1 cellular context compared by ENCODE assay signal in the genomic region with DNA sequence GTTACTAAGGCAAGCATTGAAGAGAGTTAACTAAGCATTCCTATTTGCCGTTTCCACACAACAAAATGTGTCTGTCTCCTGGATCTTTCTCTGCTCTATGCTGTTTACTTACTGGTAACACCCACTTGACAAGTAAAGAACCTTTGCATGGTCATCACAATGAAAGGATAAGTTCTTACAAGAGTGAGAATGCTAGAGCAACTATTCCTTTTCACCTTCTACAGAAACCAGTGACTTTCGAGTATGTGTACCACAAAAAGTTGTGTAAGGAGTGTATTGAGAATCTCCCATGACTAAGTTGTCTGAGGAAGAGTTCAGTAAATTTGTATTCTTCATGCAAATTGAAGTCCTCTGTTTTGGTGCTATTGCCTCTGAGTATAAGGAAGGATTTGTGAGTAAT.
TF ChIP-seq lines count a peak whose summit lies in the region.

No MANE protein-coding gene starts in this region.

TF ChIP-seq in WTC11, 78 proteins besides CTCF, POLR2A, EP300 and RAD21 (continued from another document):
- TF ChIP-seq, protein P1, sequence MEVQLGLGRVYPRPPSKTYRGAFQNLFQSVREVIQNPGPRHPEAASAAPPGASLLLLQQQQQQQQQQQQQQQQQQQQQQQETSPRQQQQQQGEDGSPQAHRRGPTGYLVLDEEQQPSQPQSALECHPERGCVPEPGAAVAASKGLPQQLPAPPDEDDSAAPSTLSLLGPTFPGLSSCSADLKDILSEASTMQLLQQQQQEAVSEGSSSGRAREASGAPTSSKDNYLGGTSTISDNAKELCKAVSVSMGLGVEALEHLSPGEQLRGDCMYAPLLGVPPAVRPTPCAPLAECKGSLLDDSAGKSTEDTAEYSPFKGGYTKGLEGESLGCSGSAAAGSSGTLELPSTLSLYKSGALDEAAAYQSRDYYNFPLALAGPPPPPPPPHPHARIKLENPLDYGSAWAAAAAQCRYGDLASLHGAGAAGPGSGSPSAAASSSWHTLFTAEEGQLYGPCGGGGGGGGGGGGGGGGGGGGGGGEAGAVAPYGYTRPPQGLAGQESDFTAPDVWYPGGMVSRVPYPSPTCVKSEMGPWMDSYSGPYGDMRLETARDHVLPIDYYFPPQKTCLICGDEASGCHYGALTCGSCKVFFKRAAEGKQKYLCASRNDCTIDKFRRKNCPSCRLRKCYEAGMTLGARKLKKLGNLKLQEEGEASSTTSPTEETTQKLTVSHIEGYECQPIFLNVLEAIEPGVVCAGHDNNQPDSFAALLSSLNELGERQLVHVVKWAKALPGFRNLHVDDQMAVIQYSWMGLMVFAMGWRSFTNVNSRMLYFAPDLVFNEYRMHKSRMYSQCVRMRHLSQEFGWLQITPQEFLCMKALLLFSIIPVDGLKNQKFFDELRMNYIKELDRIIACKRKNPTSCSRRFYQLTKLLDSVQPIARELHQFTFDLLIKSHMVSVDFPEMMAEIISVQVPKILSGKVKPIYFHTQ (CRISPR knock-in tag; IDR thresholded peaks at IDR 0.05), result no peak
- TF ChIP-seq, protein P2, sequence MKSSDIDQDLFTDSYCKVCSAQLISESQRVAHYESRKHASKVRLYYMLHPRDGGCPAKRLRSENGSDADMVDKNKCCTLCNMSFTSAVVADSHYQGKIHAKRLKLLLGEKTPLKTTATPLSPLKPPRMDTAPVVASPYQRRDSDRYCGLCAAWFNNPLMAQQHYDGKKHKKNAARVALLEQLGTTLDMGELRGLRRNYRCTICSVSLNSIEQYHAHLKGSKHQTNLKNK (CRISPR knock-in tag; IDR thresholded peaks at IDR 0.05), result no peak
- TF ChIP-seq, protein P3, sequence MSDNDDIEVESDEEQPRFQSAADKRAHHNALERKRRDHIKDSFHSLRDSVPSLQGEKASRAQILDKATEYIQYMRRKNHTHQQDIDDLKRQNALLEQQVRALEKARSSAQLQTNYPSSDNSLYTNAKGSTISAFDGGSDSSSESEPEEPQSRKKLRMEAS (CRISPR knock-in tag; IDR thresholded peaks at IDR 0.05), result no peak
- no peak for TF ChIP-seq ZNF396 (CRISPR knock-in tag; IDR thresholded peaks at IDR 0.05; ENCODE audit: borderline replicate concordance)
